Comparison of ENCODE assay signal across 8 cellular contexts in the genomic region with DNA sequence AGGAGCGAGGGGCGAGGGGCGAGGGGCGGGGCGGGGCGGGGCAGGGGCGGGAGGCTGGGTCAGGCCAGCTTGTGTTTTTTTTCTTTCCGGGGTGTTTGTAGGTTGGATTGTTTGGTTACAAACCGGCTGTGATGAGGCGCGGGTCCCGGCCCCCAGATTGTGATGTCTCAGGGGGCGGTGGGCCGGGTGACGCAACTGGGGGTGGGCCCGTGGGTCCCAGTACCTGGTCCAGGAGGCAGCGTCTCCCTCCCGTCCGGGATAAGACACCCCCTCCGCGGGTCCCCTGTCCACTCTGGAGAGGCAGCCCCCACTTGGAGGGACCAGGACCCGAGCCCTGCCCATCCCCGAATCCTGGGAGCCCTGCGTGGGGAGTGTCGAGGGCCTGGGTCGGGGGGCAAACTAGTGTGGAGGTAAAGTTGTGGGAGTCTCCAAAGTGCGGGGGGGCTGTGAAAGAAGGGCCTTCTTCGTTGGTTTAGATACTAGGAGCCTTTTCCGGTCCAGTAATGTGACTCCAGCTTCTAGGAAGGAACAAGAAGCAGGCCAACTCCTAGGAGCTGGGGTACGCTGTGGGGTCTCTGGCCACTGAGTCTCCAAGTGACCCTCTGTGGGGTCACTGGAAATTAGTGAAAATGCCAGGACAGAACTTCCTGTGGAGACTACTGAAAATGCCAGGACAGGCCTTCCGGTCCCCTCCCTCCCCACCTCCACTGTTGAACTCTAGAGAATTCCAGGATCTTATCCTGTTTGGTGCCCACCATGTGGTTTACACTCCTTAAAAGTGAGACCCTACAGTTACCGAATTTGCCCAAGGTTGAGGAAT. TPM values are rescaled to one million over a fixed set of nuclear protein-coding genes. Genes with fewer than 3 reads are reported as not detected.
A peak's percentile ranks its signal among the peaks of the same experiment; 100 is the strongest.
DNase-seq lines count a peak whose midpoint lies in the region; ATAC-seq, FAIRE-seq and TF ChIP-seq lines count a peak whose summit lies in the region.

No MANE protein-coding gene starts in this region.

- POLR2A ChIA-PET in naive thymus-derived CD4-positive, alpha-beta T cell (lab: Charles Lee), result no interaction called here

- no peak for FAIRE-seq in HTR-8/SVneo (lab: Jason Lieb, UNC)

- H3K27ac ChIP-seq in HUES48 (ENCODE audit: low read depth, low read length), result no peak overlapping the region
- no peak overlapping the region for H3K27ac ChIP-seq in naive thymus-derived CD4-positive, alpha-beta T cell (ENCODE audit: low read depth, low read length)

- peaks cover 55% of the 10 kb centered on the region for H3K4me1 Mint-ChIP-seq in Calu3 (ENCODE audit: low read depth, unreplicated experiment)
- H3K4me1 Mint-ChIP-seq in naive thymus-derived CD4-positive, alpha-beta T cell, result peaks cover 6 to 15% (median 9%) of the 10 kb centered on the region in 7 donors

- CTCF ChIA-PET in Calu3 (lab: Charles Lee), result no interaction called here
- CTCF ChIA-PET in naive thymus-derived CD4-positive, alpha-beta T cell (lab: Charles Lee), result no interaction called here

- H3K4me1 ChIP-seq in HUES48 (ENCODE audit: control insufficient read depth, insufficient read depth, low read length), result peaks cover 7% of the 10 kb centered on the region; the same call in 1 of the 2 replicates
- H3K4me1 ChIP-seq in naive thymus-derived CD4-positive, alpha-beta T cell (ENCODE audit: control insufficient read depth in 2 of 2, insufficient read depth in 2 of 2, low read length in 2 of 2), result no peaks in the 10 kb centered on the region

- no peak for DNase-seq in Calu3
- no peak for DNase-seq in choroid plexus epithelial cell (ENCODE audit: low read depth)
- peak in 3 of 9 donors; percentile 1 to 16 (median 5) for DNase-seq in naive thymus-derived CD4-positive, alpha-beta T cell
- DNase-seq in stimulated activated CD4-positive, alpha-beta T cell treated with anti-CD3 and anti-CD28 coated beads, Interleukin-2, amount 100 ng/mL, for 48 hours, result no peak
- DNase-seq in NCI-H446 (lab: John Stamatoyannopoulos, UW), result no peak
- DNase-seq in HTR-8/SVneo (ENCODE audit: insufficient read length, low spot score), result no peak

- no peak overlapping the region for H3K9ac ChIP-seq in HUES48 (ENCODE audit: low read depth, low read length)

- peak overlapping the region; percentile 39 for H3K27ac Mint-ChIP-seq in Calu3 (ENCODE audit: unreplicated experiment)
- no peak overlapping the region for H3K27ac Mint-ChIP-seq in naive thymus-derived CD4-positive, alpha-beta T cell

- peaks cover 38% of the 10 kb centered on the region for H3K36me3 Mint-ChIP-seq in Calu3 (ENCODE audit: insufficient read depth, unreplicated experiment)
- no peaks in the 10 kb centered on the region for H3K36me3 Mint-ChIP-seq in naive thymus-derived CD4-positive, alpha-beta T cell

- peaks cover 24% of the 10 kb centered on the region for H3K27me3 ChIP-seq in HUES48 (ENCODE audit: control insufficient read depth, insufficient read depth, low read length)
- H3K27me3 ChIP-seq in naive thymus-derived CD4-positive, alpha-beta T cell (ENCODE audit: control insufficient read depth in 2 of 2, insufficient read depth in 2 of 2, low read length in 2 of 2), result peaks cover 0 to 7% of the 10 kb centered on the region in 2 donors

- no peaks in the 10 kb centered on the region for H3K9me3 Mint-ChIP-seq in Calu3 (ENCODE audit: low read depth, unreplicated experiment)
- no peaks in the 10 kb centered on the region for H3K9me3 Mint-ChIP-seq in naive thymus-derived CD4-positive, alpha-beta T cell

- ATAC-seq in naive thymus-derived CD4-positive, alpha-beta T cell, result no peak
- no peak for ATAC-seq in GM19467 (IDR thresholded peaks at IDR 0.05; ENCODE audit: unreplicated experiment)

- BruUV-seq in Calu3 (replicated peaks; lab: Mats Ljungman, UMichigan), result TSS peak; percentile 39

- H3K4me3 Mint-ChIP-seq in Calu3 (ENCODE audit: low read depth, unreplicated experiment), result peak overlapping the region; percentile 97
- H3K4me3 Mint-ChIP-seq in naive thymus-derived CD4-positive, alpha-beta T cell, result peak overlapping the region; percentile 22 to 94 (median 69)

- no peaks in the 10 kb centered on the region for H3K36me3 ChIP-seq in HUES48 (ENCODE audit: control insufficient read depth, insufficient read depth, low read length)
- H3K36me3 ChIP-seq in naive thymus-derived CD4-positive, alpha-beta T cell (ENCODE audit: control insufficient read depth in 2 of 3, insufficient read depth in 3 of 3, low read length in 3 of 3), result no peaks in the 10 kb centered on the region

- no peak for TF ChIP-seq CTCF in Calu3 (IDR thresholded peaks at IDR 0.05; ENCODE audit: unreplicated experiment)
- no peak for TF ChIP-seq CTCF in choroid plexus epithelial cell (conservative IDR thresholded peaks at IDR 0.05; ENCODE audit: low read depth, low read length)

- intact Hi-C loops in Calu3 (cut with micrococcal nuclease; ENCODE audit: unreplicated experiment), result no loop called here
- intact Hi-C loops in naive thymus-derived CD4-positive, alpha-beta T cell (cut with micrococcal nuclease), result no loop called here

- H3K4me3 ChIP-seq in HUES48 (ENCODE audit: low read depth, low read length) (peak overlapping the region; percentile 56), choroid plexus epithelial cell (ENCODE audit: low read depth, low read length) (peak overlapping the region; percentile 53)
- no peak overlapping the region for H3K4me3 ChIP-seq in naive thymus-derived CD4-positive, alpha-beta T cell (ENCODE audit: low read length)

- no peaks in the 10 kb centered on the region for H3K27me3 Mint-ChIP-seq in Calu3 (ENCODE audit: unreplicated experiment)
- peaks cover 10 to 51% (median 20%) of the 10 kb centered on the region in 5 donors for H3K27me3 Mint-ChIP-seq in naive thymus-derived CD4-positive, alpha-beta T cell

- H3K9me3 ChIP-seq in HUES48 (ENCODE audit: control insufficient read depth, insufficient read depth, low read length), result no peaks in the 10 kb centered on the region
- no peaks in the 10 kb centered on the region for H3K9me3 ChIP-seq in naive thymus-derived CD4-positive, alpha-beta T cell (ENCODE audit: control insufficient read depth in 2 of 3, low read length in 3 of 3)

RNA-seq across cellular contexts. Expression of gene CLMN, which starts 0.6 kb away (rescaled TPM):
- total RNA-seq in Calu3 (2022), result 104 and 111 TPM in 2 replicates
- total RNA-seq in naive thymus-derived CD4-positive, alpha-beta T cell, result 1 to 10 TPM in 2 of 5 experiments, under 1 TPM in 3; 0.43 to 6.8 (median 0.70) TPM
- 1 to 10 TPM in 1 of 2 donors, under 1 TPM in 1; 0.56 to 1.2 TPM for polyA plus RNA-seq in naive thymus-derived CD4-positive, alpha-beta T cell

Comparison
In these comparisons a context has a peak if more than half of its experiments do, and no peak if none do; other contexts are left out.
1. RNA of gene CLMN, which starts 0.6 kb away (total RNA-seq): 104 to 111 TPM in Calu3; 0.43 to 6.8 TPM in naive thymus-derived CD4-positive, alpha-beta T cell; every median in the first group is over 10 times any median in the second.